Comparison of ENCODE assay signal across 8 cellular contexts in the genomic region with DNA sequence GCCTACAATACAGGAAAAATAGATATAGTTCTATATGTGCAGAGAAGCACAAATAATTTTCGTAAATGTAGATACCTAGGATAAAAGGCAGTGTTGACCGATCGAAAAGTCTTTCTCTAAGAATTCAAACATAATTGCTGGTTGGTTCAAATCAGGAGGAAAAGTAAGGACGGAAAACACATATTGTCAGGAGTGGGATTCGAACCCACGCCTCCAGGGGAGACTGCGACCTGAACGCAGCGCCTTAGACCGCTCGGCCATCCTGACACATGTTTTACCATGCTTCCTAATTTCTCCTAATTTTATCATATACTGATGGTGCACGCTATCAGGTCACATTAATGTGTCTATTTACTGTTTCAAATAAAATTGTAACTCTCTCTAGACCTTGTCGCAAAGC. TPM values are rescaled to one million over a fixed set of nuclear protein-coding genes. Genes with fewer than 3 reads are reported as not detected.
DNase-seq lines count a peak whose midpoint lies in the region; ATAC-seq and TF ChIP-seq lines count a peak whose summit lies in the region.
"Not testable (repeated sequence)": the region's sequence is repeated elsewhere in the genome, so short reads cannot be mapped to it uniquely, and the experiment has no call there.

No MANE protein-coding gene starts in this region.

- not testable (repeated sequence) for H2AK5ac ChIP-seq in IMR-90 (ENCODE audit: low read depth, low read length)

- not testable (repeated sequence) for H2BK120ac ChIP-seq in IMR-90 (ENCODE audit: low read depth, low read length)

- in situ Hi-C loops in IMR-90 (cut with MboI; ENCODE audit: low sequenced_read_pairs) = not testable (repeated sequence)

- H3K18ac ChIP-seq in IMR-90 (ENCODE audit: low read depth, low read length) = not testable (repeated sequence)

- H3K4me3 ChIP-seq in IMR-90 (ENCODE audit: insufficient read depth, low read depth, low read length) (peak overlapping the region; percentile 69), lower lobe of right lung (peak overlapping the region; percentile 66)

- not testable (repeated sequence) for H3K9me3 ChIP-seq in IMR-90 (ENCODE audit: control insufficient read depth, insufficient read depth, low read length); lower lobe of right lung

- H3K4me2 ChIP-seq in IMR-90 (ENCODE audit: low read depth, low read length) = peak overlapping the region; percentile 84

- H3K9ac ChIP-seq in IMR-90 (ENCODE audit: low read depth, low read length) = not testable (repeated sequence)

- not testable (repeated sequence) for H3K23ac ChIP-seq in IMR-90 (ENCODE audit: low read depth, low read length)

- H3K4ac ChIP-seq in IMR-90 (ENCODE audit: low read depth, low read length) = not testable (repeated sequence)

- not testable (repeated sequence) for H2AFZ ChIP-seq in IMR-90 (replicated peaks; ENCODE audit: low read length, poor library complexity)

- not testable (repeated sequence) for H3K27me3 ChIP-seq in IMR-90 (ENCODE audit: control insufficient read depth, insufficient read depth, low read length); lower lobe of right lung (ENCODE audit: low read depth)

- not testable (repeated sequence) for H3K4me1 ChIP-seq in IMR-90 (ENCODE audit: control insufficient read depth, insufficient read depth, low read length)
- peaks cover 19% of the 10 kb centered on the region for H3K4me1 ChIP-seq in lower lobe of right lung

- POLR2A ChIA-PET in IMR-90 (lab: Charles Lee; ENCODE audit: unreplicated experiment) = interaction anchor here (0.6 kb wide), 1 partner anchor 197 kb away, joined by 4 read pairs; no protein-coding TSS in a partner anchor

- not testable (repeated sequence) for H4K8ac ChIP-seq in IMR-90 (ENCODE audit: low read depth in 2 of 2, low read length in 2 of 2)

- H4K20me1 ChIP-seq in IMR-90 (ENCODE audit: insufficient read depth, low read length) = not testable (repeated sequence)

- not testable (repeated sequence) for H2BK20ac ChIP-seq in IMR-90 (ENCODE audit: low read depth, low read length)

- 0 out of 2 replicates have a peak overlapping the region, but pooled peaks have one; percentile 28 for H3K56ac ChIP-seq in IMR-90 (ENCODE audit: extremely low read depth, insufficient read depth, low read length)

- not testable (repeated sequence) for TF ChIP-seq POLR2A in IMR-90 (IDR thresholded peaks at IDR 0.05; ENCODE audit: low read depth, low read length)

- H3K27ac ChIP-seq in IMR-90 (ENCODE audit: insufficient read depth, low read length) = not testable (repeated sequence)
- peak overlapping the region; percentile 81 for H3K27ac ChIP-seq in lower lobe of right lung

- peak; percentile 82 for DNase-seq in CD1c-positive myeloid dendritic cell (ENCODE audit: extremely low spot score)
- peak; percentile 70 for DNase-seq in IMR-90
- DNase-seq in OCI-M2 (lab: John Stamatoyannopoulos, UW; ENCODE audit: unreplicated experiment) = peak; percentile 47
- DNase-seq in activated CD8-positive, alpha-beta memory T cell treated with anti-CD3 and anti-CD28 coated beads, Interleukin-2, amount 50 U/mL, for 24 hours (ENCODE audit: extremely low read depth) = peak; percentile 47
- DNase-seq in effector CD8-positive, alpha-beta T cell (lab: John Stamatoyannopoulos, UW) = peak; percentile 49
- DNase-seq in lower lobe of right lung = peak; percentile 61
- peak; percentile 67 for DNase-seq in stimulated activated CD4-positive, alpha-beta T cell treated with anti-CD3 and anti-CD28 coated beads, Interleukin-2, amount 100 ng/mL, for 4 hours (ENCODE audit: low read depth)

- not testable (repeated sequence) for H2BK5ac ChIP-seq in IMR-90 (ENCODE audit: low read depth, low read length, poor library complexity, severe bottlenecking)

- H3K14ac ChIP-seq in IMR-90 (replicated peaks; ENCODE audit: low read depth, low read length) = not testable (repeated sequence)

- TF ChIP-seq CTCF in IMR-90 (conservative IDR thresholded peaks at IDR 0.05; ENCODE audit: low read depth, low read length); lower lobe of right lung (IDR thresholded peaks at IDR 0.05): not testable (repeated sequence)

- H3K36me3 ChIP-seq in IMR-90 (ENCODE audit: control insufficient read depth, insufficient read depth, low read length); lower lobe of right lung: not testable (repeated sequence)

- H2BK15ac ChIP-seq in IMR-90 (ENCODE audit: low read depth, low read length) = not testable (repeated sequence)

- ATAC-seq in GM21367 (IDR thresholded peaks at IDR 0.05; ENCODE audit: unreplicated experiment) (peak; percentile 26), IMR-90 (ENCODE audit: low read depth) (peak; percentile 61), lower lobe of right lung (peak; percentile 85 to 91)

- not testable (repeated sequence) for H4K5ac ChIP-seq in IMR-90 (ENCODE audit: low read depth, low read length)

- H3K79me1 ChIP-seq in IMR-90 (ENCODE audit: low read depth in 1 of 2, low read length in 2 of 2) = not testable (repeated sequence)

- dilution Hi-C loops in IMR-90 (cut with HindIII; ENCODE audit: low sequenced_read_pairs, unreplicated experiment) = not testable (repeated sequence)

- not testable (repeated sequence) for H2AK9ac ChIP-seq in IMR-90 (replicated peaks; ENCODE audit: low read depth, low read length, poor library complexity)

- intact Hi-C loops in IMR-90 (cut with micrococcal nuclease); lower lobe of right lung (cut with DNase I): not testable (repeated sequence)

- not testable (repeated sequence) for H3K9me1 ChIP-seq in IMR-90 (ENCODE audit: insufficient read depth, low read length)

- CTCF ChIA-PET in IMR-90 (lab: Yijun Ruan, JAX) = not testable (repeated sequence)

- 5% methylated on average over 4 of the region's 13 CpGs; no CpG with 5 or more reads in 1 of the 2 experiments for WGBS in IMR-90 (ENCODE audit: extremely low coverage in 2 of 2, insufficient read length in 1 of 2), 2 experiments

- not testable (repeated sequence) for TF ChIP-seq RAD21 in IMR-90 (IDR thresholded peaks at IDR 0.05; ENCODE audit: low read length)

- BruUV-seq in IMR-90 (replicated peaks; lab: Mats Ljungman, UMichigan) = not testable (repeated sequence)

- H4K91ac ChIP-seq in IMR-90 (ENCODE audit: insufficient read depth, low read depth, low read length) = not testable (repeated sequence)

TF ChIP-seq in IMR-90, 13 proteins besides CTCF, POLR2A, EP300 and RAD21:
- TF ChIP-seq FOS (IDR thresholded peaks at IDR 0.05; ENCODE audit: low read depth, low read length) = peak; percentile 82

RNA-seq across cellular contexts. Expression of a gene that starts 5.8 kb away (rescaled TPM):
- total RNA-seq in IMR-90 (2012; rRNA removed) (0.54 and 0.56 TPM in 2 replicates), lower lobe of right lung (13.0 TPM)
- polyA plus RNA-seq in IMR-90 (2012; rRNA removed) = 0.50 and 0.67 TPM in 2 replicates
- 0.25 and 0.44 TPM in 2 replicates for polyA plus RNA-seq in IMR-90 (2012; cell fraction: cytosol; rRNA removed)
- polyA plus RNA-seq in IMR-90 (2012; cell fraction: nucleus; rRNA removed; ENCODE audit: low replicate concordance) = 0.22 and 0.36 TPM in 2 replicates

RNA-seq across cellular contexts. Expression of a gene that starts 19.5 kb away (rescaled TPM):
- total RNA-seq in IMR-90 (2012; rRNA removed) (not detected in 2 replicates), lower lobe of right lung (323 TPM)
- not detected in 2 replicates for polyA plus RNA-seq in IMR-90 (2012; rRNA removed)
- not detected in 2 replicates for polyA plus RNA-seq in IMR-90 (2012; cell fraction: cytosol; rRNA removed)
- polyA plus RNA-seq in IMR-90 (2012; cell fraction: nucleus; rRNA removed; ENCODE audit: low replicate concordance) = not detected in 2 replicates

RNA-seq across cellular contexts. Expression of a gene that starts 24.9 kb away (rescaled TPM):
- total RNA-seq in IMR-90 (2012; rRNA removed) (0.18 and 0.28 TPM in 2 replicates), lower lobe of right lung (223 TPM)
- 0.56 and 0.94 TPM in 2 replicates for polyA plus RNA-seq in IMR-90 (2012; rRNA removed)
- polyA plus RNA-seq in IMR-90 (2012; cell fraction: cytosol; rRNA removed) = 0.21 and 0.48 TPM in 2 replicates
- 0.03 and 0.57 TPM in 2 replicates for polyA plus RNA-seq in IMR-90 (2012; cell fraction: nucleus; rRNA removed; ENCODE audit: low replicate concordance)

Comparison
In these comparisons a context has a peak if more than half of its experiments do, and no peak if none do; other contexts are left out.
1. ATAC-seq: peak in every context shown above with its lines; median percentile 88 in lower lobe of right lung; 61 in IMR-90; 26 in GM21367.
2. RNA of a gene that starts 19.5 kb away (total RNA-seq): 323 TPM in lower lobe of right lung (single experiment); not detected in IMR-90; every median in the first group is over 100 times any median in the second.
3. RNA of a gene that starts 24.9 kb away (total RNA-seq): 223 TPM in lower lobe of right lung (single experiment); 0.18 to 0.28 TPM in IMR-90; every median in the first group is over 100 times any median in the second.
4. Peak in every context shown above with its lines, with median percentiles within 50 percentile points of each other: DNase-seq.